Comparison of ENCODE assay signal across 19 cellular contexts in genomic region chr10:4427524-4427923, GRCh38.
DNase-seq lines count a peak whose midpoint lies in the region; ATAC-seq and TF ChIP-seq lines count a peak whose summit lies in the region.
"Had no signal": no experiment of that assay in that cellular context is flagged by ENCODE, and none has a peak within 500 bp of the region (broad histone marks: within the 10 kb centered on the region; RNA-seq: fewer than 3 reads in every experiment).

No MANE protein-coding gene starts in this region.

- intact Hi-C loops in esophagus squamous epithelium (cut with DNase I) = no loop called here
- intact Hi-C loops in Right ventricle myocardium superior (cut with DNase I) = no loop called here

- TF ChIP-seq CTCF in chondrocyte (IDR thresholded peaks at IDR 0.05) (no peak), gastroesophageal sphincter (IDR thresholded peaks at IDR 0.05) (no peak), smooth muscle cell (IDR thresholded peaks at IDR 0.05; ENCODE audit: borderline replicate concordance, insufficient read depth, poor library complexity, severe bottlenecking) (no peak), esophagus squamous epithelium (IDR thresholded peaks at IDR 0.05) (no peak)

- peaks cover 7% of the 10 kb centered on the region for H3K9me3 Mint-ChIP-seq in chondrocyte (ENCODE audit: low read depth)

- DNase-seq in GM03348 (ENCODE audit: low spot score) = peak; percentile 15
- no peak for DNase-seq in chondrocyte (ENCODE audit: low spot score)
- DNase-seq in smooth muscle cell (lab: John Stamatoyannopoulos, UW; ENCODE audit: unreplicated experiment) = no peak
- no peak for DNase-seq in esophagus squamous epithelium (lab: John Stamatoyannopoulos, UW)
- no peak for DNase-seq in Right ventricle myocardium superior
- DNase-seq in globus pallidus (ENCODE audit: low spot score) = no peak
- no peak for DNase-seq in NCI-H524 (lab: John Stamatoyannopoulos, UW)
- DNase-seq: COR-L47, DMS153, H7, Karpas-422, MG63, NCI-H1092, NCI-H146, NCI-H2081 treated with DMSO at 0.1 percent for 48 hours, NCI-H510A treated with DMSO at 0.1 percent for 48 hours had no signal

- TF ChIP-seq POLR2A in gastroesophageal sphincter (IDR thresholded peaks at IDR 0.05) = no peak
- TF ChIP-seq POLR2A in esophagus squamous epithelium (IDR thresholded peaks at IDR 0.05) = no peak

- H3K4me1 ChIP-seq in gastroesophageal sphincter (peaks cover 0 to 11% (median 0%) of the 10 kb centered on the region in 3 donors), smooth muscle cell (ENCODE audit: low read depth) (no peaks in the 10 kb centered on the region), esophagus squamous epithelium (no peaks in the 10 kb centered on the region)

- peak overlapping the region; percentile 22 for H3K27ac Mint-ChIP-seq in chondrocyte (ENCODE audit: unreplicated experiment)

- H2AFZ ChIP-seq in smooth muscle cell (ENCODE audit: low read depth) = peak overlapping the region; percentile 83

- no peak for ATAC-seq in gastroesophageal sphincter
- no peak for ATAC-seq in Right ventricle myocardium superior (ENCODE audit: poor library complexity)
- ATAC-seq: Right ventricle myocardium inferior had no signal

- no peaks in the 10 kb centered on the region for H3K27me3 ChIP-seq in gastroesophageal sphincter
- H3K27me3 ChIP-seq in smooth muscle cell (ENCODE audit: low read depth) = no peaks in the 10 kb centered on the region
- no peaks in the 10 kb centered on the region for H3K27me3 ChIP-seq in esophagus squamous epithelium
- H3K27me3 ChIP-seq: MG63 had no signal

- H3K36me3 Mint-ChIP-seq in chondrocyte (ENCODE audit: low read depth) = peaks cover 1% of the 10 kb centered on the region

- peaks cover 6% of the 10 kb centered on the region for H3F3A ChIP-seq in smooth muscle cell (ENCODE audit: low read depth)

- H3K27ac ChIP-seq in gastroesophageal sphincter (peak overlapping the region in 3 of 4 donors; percentile 6 to 21 (median 9)), smooth muscle cell (ENCODE audit: low read depth) (peak overlapping the region; percentile 42), esophagus squamous epithelium (no peak overlapping the region)
- H3K27ac ChIP-seq: C4-2B had no signal

- H3K36me3 ChIP-seq in gastroesophageal sphincter (no peaks in the 10 kb centered on the region), smooth muscle cell (ENCODE audit: low read depth) (no peaks in the 10 kb centered on the region), esophagus squamous epithelium (no peaks in the 10 kb centered on the region)
- H3K36me3 ChIP-seq: MG63 had no signal

- H3K79me2 ChIP-seq in smooth muscle cell (ENCODE audit: low read depth) = no peaks in the 10 kb centered on the region

- H3K9me3 ChIP-seq in gastroesophageal sphincter = no peaks in the 10 kb centered on the region
- no peaks in the 10 kb centered on the region for H3K9me3 ChIP-seq in smooth muscle cell (replicated peaks; ENCODE audit: low read depth)
- H3K9me3 ChIP-seq in esophagus squamous epithelium = no peaks in the 10 kb centered on the region
- H3K9me3 ChIP-seq: MG63 had no signal

- peaks cover 20% of the 10 kb centered on the region for H3K4me1 Mint-ChIP-seq in chondrocyte (ENCODE audit: low read depth)

- H4K20me1 ChIP-seq in smooth muscle cell (ENCODE audit: low read depth) = no peaks in the 10 kb centered on the region

- H3K4me3 Mint-ChIP-seq in chondrocyte (ENCODE audit: unreplicated experiment) = no peak overlapping the region

- H3K9ac ChIP-seq in smooth muscle cell (ENCODE audit: low read depth) = no peak overlapping the region

- 18 to 27% methylated on average over 1 of the region's 1 CpG for WGBS in gastroesophageal sphincter (ENCODE audit: low coverage in 1 of 2), 2 donors
- 33% methylated on average over 1 of the region's 1 CpG for WGBS in smooth muscle cell (ENCODE audit: low lambda C conversion rate)
- 56 to 73% methylated on average over 1 of the region's 1 CpG for WGBS in esophagus squamous epithelium, 2 donors

- H3K4me3 ChIP-seq in gastroesophageal sphincter = no peak overlapping the region
- H3K4me3 ChIP-seq in smooth muscle cell = no peak overlapping the region
- H3K4me3 ChIP-seq in esophagus squamous epithelium = no peak overlapping the region
- H3K4me3 ChIP-seq: MG63 had no signal

- no peaks in the 10 kb centered on the region for H3K27me3 Mint-ChIP-seq in chondrocyte (ENCODE audit: low read depth)

- H3K4me2 ChIP-seq in smooth muscle cell = no peak overlapping the region

- no peak for TF ChIP-seq EP300 in gastroesophageal sphincter (IDR thresholded peaks at IDR 0.05)

Comparison
In these comparisons a context has a peak if more than half of its experiments do, and no peak if none do; other contexts are left out.
1. H3K27ac ChIP-seq: peak in gastroesophageal sphincter (3 of 4) and smooth muscle cell (single experiment); none in esophagus squamous epithelium (0 of 4).